In genomic region chr7:122072272-122072671, GRCh38 we compare ENCODE assay signal across 29 cellular contexts.
"Had no signal": no experiment of that assay in that cellular context is flagged by ENCODE, and none has a peak within 500 bp of the region (broad histone marks: within the 10 kb centered on the region; RNA-seq: fewer than 3 reads in every experiment).

No MANE protein-coding gene starts in this region.

- DNase-seq: stimulated activated CD4-positive, alpha-beta T cell treated with anti-CD3 and anti-CD28 coated beads, Interleukin-2, amount 100 ng/mL, for 48 hours; stimulated activated CD4-positive, alpha-beta T cell treated with anti-CD3 and anti-CD28 coated beads, Interleukin-4, amount 100 ng/mL, for 1 hour; stimulated activated CD4-positive, alpha-beta T cell treated with anti-CD3 and anti-CD28 coated beads, Interleukin-4, amount 100 ng/mL, for 24 hours; stimulated activated CD4-positive, alpha-beta T cell treated with anti-CD3 and anti-CD28 coated beads, Interleukin-4, amount 100 ng/mL, for 4 hours; stimulated activated CD8-positive, alpha-beta memory T cell treated with anti-CD3 and anti-CD28 coated beads, Interleukin-4, amount 100 ng/mL, for 48 hours; stimulated activated naive B cell treated with anti-CD40 and anti-IgM and Interleukin-4, amounts not matched to agents 10 μg/mL and 1 μg/mL and 100 μg/mL, for 72 hours; stimulated activated naive CD4-positive, alpha-beta T cell; stimulated activated naive CD4-positive, alpha-beta T cell treated with Interleukin-2 at 50 U/mL for 16 hours; stimulated activated naive CD8-positive, alpha-beta T cell treated with anti-CD3 and anti-CD28 coated beads, Interleukin-15, amount 100 ng/mL, for 72 hours; stimulated activated naive CD8-positive, alpha-beta T cell treated with anti-CD3 and anti-CD28 coated beads, Interleukin-15, Interleukin-2, amounts not matched to agents 100 U/mL and 50 U/mL, for 24 hours; stomach; substantia nigra; testis; thyroid gland; tibial artery; transverse colon; trophoblast cell; upper lobe of left lung; upper lobe of right lung; uterus had no signal

- H3K27ac Mint-ChIP-seq: stimulated activated effector memory CD8-positive, alpha-beta T cell treated with anti-CD3 and anti-CD28 coated beads, Interleukin-12 subunit alpha, Interleukin-12 subunit beta, amount 100 ng/mL, for 72 hours; stimulated activated memory B cell treated with anti-CD40 and anti-IgM and Interleukin-4, amounts not matched to agents 10 μg/mL and 1 μg/mL and 100 μg/mL, for 72 hours; stimulated activated naive B cell treated with anti-CD40 and anti-IgM and Interleukin-4, amounts not matched to agents 10 μg/mL and 1 μg/mL and 100 μg/mL, for 72 hours; stimulated activated naive CD8-positive, alpha-beta T cell treated with anti-CD3 and anti-CD28 coated beads, Interleukin-15, amount 100 ng/mL, for 72 hours; stimulated activated naive CD8-positive, alpha-beta T cell treated with anti-CD3 and anti-CD28 coated beads, Interleukin-15, Interleukin-2, amounts not matched to agents 100 ng/mL and 50 ng/mL, for 24 hours; type B pancreatic cell had no signal

- H3K4me1 ChIP-seq: stomach, suprapubic skin, testis, thyroid gland, tibial artery, tibial nerve, transverse colon, upper lobe of left lung, upper lobe of right lung, uterus, vagina had no signal

- H3K36me3 Mint-ChIP-seq: stimulated activated effector memory CD8-positive, alpha-beta T cell treated with anti-CD3 and anti-CD28 coated beads, Interleukin-12 subunit alpha, Interleukin-12 subunit beta, amount 100 ng/mL, for 72 hours had no signal

- H3K4me1 Mint-ChIP-seq: stimulated activated effector memory CD8-positive, alpha-beta T cell treated with anti-CD3 and anti-CD28 coated beads, Interleukin-12 subunit alpha, Interleukin-12 subunit beta, amount 100 ng/mL, for 72 hours; stimulated activated memory B cell treated with anti-CD40 and anti-IgM and Interleukin-4, amounts not matched to agents 10 μg/mL and 1 μg/mL and 100 μg/mL, for 72 hours; stimulated activated naive B cell treated with anti-CD40 and anti-IgM and Interleukin-4, amounts not matched to agents 10 μg/mL and 1 μg/mL and 100 μg/mL, for 72 hours; stimulated activated naive CD8-positive, alpha-beta T cell treated with anti-CD3 and anti-CD28 coated beads, Interleukin-15, amount 100 ng/mL, for 72 hours had no signal

- H3K27me3 ChIP-seq: stomach, suprapubic skin, testis, thyroid gland, tibial artery, tibial nerve, transverse colon, upper lobe of left lung, upper lobe of right lung, uterus, vagina had no signal

- H3K36me3 ChIP-seq: uterus had no signal

- H3K27me3 Mint-ChIP-seq: stimulated activated memory B cell treated with anti-CD40 and anti-IgM and Interleukin-4, amounts not matched to agents 10 μg/mL and 1 μg/mL and 100 μg/mL, for 72 hours; stimulated activated naive B cell treated with anti-CD40 and anti-IgM and Interleukin-4, amounts not matched to agents 10 μg/mL and 1 μg/mL and 100 μg/mL, for 72 hours; stimulated activated naive CD8-positive, alpha-beta T cell treated with anti-CD3 and anti-CD28 coated beads, Interleukin-15, amount 100 ng/mL, for 72 hours; stimulated activated naive CD8-positive, alpha-beta T cell treated with anti-CD3 and anti-CD28 coated beads, Interleukin-15, Interleukin-2, amounts not matched to agents 100 ng/mL and 50 ng/mL, for 24 hours; type B pancreatic cell had no signal

- H3K4me3 Mint-ChIP-seq: stimulated activated effector memory CD8-positive, alpha-beta T cell treated with anti-CD3 and anti-CD28 coated beads, Interleukin-12 subunit alpha, Interleukin-12 subunit beta, amount 100 ng/mL, for 72 hours; stimulated activated memory B cell treated with anti-CD40 and anti-IgM and Interleukin-4, amounts not matched to agents 10 μg/mL and 1 μg/mL and 100 μg/mL, for 72 hours; stimulated activated naive B cell treated with anti-CD40 and anti-IgM and Interleukin-4, amounts not matched to agents 10 μg/mL and 1 μg/mL and 100 μg/mL, for 72 hours; stimulated activated naive CD8-positive, alpha-beta T cell treated with anti-CD3 and anti-CD28 coated beads, Interleukin-15, amount 100 ng/mL, for 72 hours; stimulated activated naive CD8-positive, alpha-beta T cell treated with anti-CD3 and anti-CD28 coated beads, Interleukin-15, Interleukin-2, amounts not matched to agents 100 ng/mL and 50 ng/mL, for 24 hours; type B pancreatic cell had no signal

- H3K27ac ChIP-seq: stomach, suprapubic skin, testis, thoracic aorta, thyroid gland, tibial artery, tibial nerve, transverse colon, upper lobe of left lung, upper lobe of right lung, uterus, vagina had no signal

- FAIRE-seq: urothelium cell line had no signal

- H3K9me3 ChIP-seq: stomach, suprapubic skin, testis, thoracic aorta, thyroid gland, tibial artery, tibial nerve, transverse colon, upper lobe of left lung, upper lobe of right lung, uterus, vagina had no signal

- ATAC-seq: stimulated activated effector memory CD8-positive, alpha-beta T cell treated with anti-CD3 and anti-CD28 coated beads, Interleukin-12 subunit alpha, Interleukin-12 subunit beta, amount 100 ng/mL, for 72 hours; stimulated activated memory B cell treated with anti-CD40 and anti-IgM and Interleukin-4, amounts not matched to agents 10 μg/mL and 1 μg/mL and 100 μg/mL, for 72 hours; stimulated activated naive B cell treated with anti-CD40 and anti-IgM and Interleukin-4, amounts not matched to agents 10 μg/mL and 1 μg/mL and 100 μg/mL, for 72 hours; stimulated activated naive CD8-positive, alpha-beta T cell treated with anti-CD3 and anti-CD28 coated beads, Interleukin-15, amount 100 ng/mL, for 72 hours; stimulated activated naive CD8-positive, alpha-beta T cell treated with anti-CD3 and anti-CD28 coated beads, Interleukin-15, Interleukin-2, amounts not matched to agents 100 U/mL and 50 U/mL, for 24 hours; upper lobe of right lung had no signal

- H3K4me3 ChIP-seq: stomach, suprapubic skin, testis, thoracic aorta, thyroid gland, tibial artery, tibial nerve, transverse colon, upper lobe of left lung, upper lobe of right lung, uterus, vagina had no signal

- H3K9me3 Mint-ChIP-seq: stimulated activated memory B cell treated with anti-CD40 and anti-IgM and Interleukin-4, amounts not matched to agents 10 μg/mL and 1 μg/mL and 100 μg/mL, for 72 hours; type B pancreatic cell had no signal
